ENCODE assay signal across 8 cellular contexts in genomic region chr2:240556553-240557100, GRCh38. TPM values are rescaled to one million over a fixed set of nuclear protein-coding genes. Genes with fewer than 3 reads are reported as not detected.
DNase-seq lines count a peak whose midpoint lies in the region; ATAC-seq and TF ChIP-seq lines count a peak whose summit lies in the region.

No MANE protein-coding gene starts in this region.

- no peaks in the 10 kb centered on the region for H3K36me3 ChIP-seq in smooth muscle cell (ENCODE audit: low read depth)

- H3K27ac ChIP-seq in smooth muscle cell (ENCODE audit: low read depth): no peak overlapping the region

- H3K4me1 ChIP-seq in smooth muscle cell (ENCODE audit: low read depth): peaks cover 9% of the 10 kb centered on the region

- 50% methylated on average over 9 of the region's 9 CpGs for WGBS in smooth muscle cell (ENCODE audit: low lambda C conversion rate)

- no peak for ATAC-seq in HG03442 (IDR thresholded peaks at IDR 0.05; ENCODE audit: unreplicated experiment)

- H3F3A ChIP-seq in smooth muscle cell (ENCODE audit: low read depth): peaks cover 3% of the 10 kb centered on the region

- H3K9ac ChIP-seq in smooth muscle cell (ENCODE audit: low read depth): no peak overlapping the region

- H3K4me2 ChIP-seq in smooth muscle cell: peak overlapping the region; percentile 96

- TF ChIP-seq CTCF in fibroblast of the aortic adventitia (IDR thresholded peaks at IDR 0.05; ENCODE audit: insufficient read depth, low read length) (peak; percentile 55), smooth muscle cell (IDR thresholded peaks at IDR 0.05; ENCODE audit: borderline replicate concordance, insufficient read depth, poor library complexity, severe bottlenecking) (peak; percentile 32)

- no peaks in the 10 kb centered on the region for H3K27me3 ChIP-seq in smooth muscle cell (ENCODE audit: low read depth)

- DNase-seq in DMS53 (lab: John Stamatoyannopoulos, UW): peak; percentile 48
- DNase-seq in DMS53 treated with DMSO at 0.1 percent for 48 hours (lab: John Stamatoyannopoulos, UW; ENCODE audit: unreplicated experiment): no peak
- peak; percentile 60 to 67 for DNase-seq in NCI-H1930 (lab: John Stamatoyannopoulos, UW)
- peak; percentile 60 for DNase-seq in activated T-cell treated with anti-CD3 and anti-CD28 coated beads for 4 hours
- DNase-seq in fibroblast of the aortic adventitia (ENCODE audit: low read depth): no peak
- no peak for DNase-seq in smooth muscle cell (lab: John Stamatoyannopoulos, UW; ENCODE audit: unreplicated experiment)
- no peak for DNase-seq in NCI-H345 treated with DMSO at 0.1 percent for 48 hours (lab: John Stamatoyannopoulos, UW; ENCODE audit: unreplicated experiment)

- no peak overlapping the region for H2AFZ ChIP-seq in smooth muscle cell (ENCODE audit: low read depth)

- peaks cover 17% of the 10 kb centered on the region for H3K79me2 ChIP-seq in smooth muscle cell (ENCODE audit: low read depth)

- H3K4me3 ChIP-seq in fibroblast of the aortic adventitia (ENCODE audit: low read depth, low read length) (no peak overlapping the region), smooth muscle cell (no peak overlapping the region)

- peaks cover 1% of the 10 kb centered on the region for H3K9me3 ChIP-seq in smooth muscle cell (replicated peaks; ENCODE audit: low read depth)

- H4K20me1 ChIP-seq in smooth muscle cell (ENCODE audit: low read depth): peaks cover 35% of the 10 kb centered on the region

RNA-seq across cellular contexts. Expression of gene ANKMY1, which starts 1.2 kb away (rescaled TPM):
- total RNA-seq in fibroblast of the aortic adventitia (ENCODE audit: low replicate concordance) (10.7 and 11.0 TPM in 2 replicates), smooth muscle cell (3.4 and 8.7 TPM in 2 replicates)
- 5.6 and 6.4 TPM in 2 replicates for polyA plus RNA-seq in smooth muscle cell

RNA-seq across cellular contexts. Expression of gene DUSP28, which starts 3.5 kb away (rescaled TPM):
- total RNA-seq in fibroblast of the aortic adventitia (ENCODE audit: low replicate concordance) (3.6 and 6.1 TPM in 2 replicates), smooth muscle cell (2.2 and 2.9 TPM in 2 replicates)
- polyA plus RNA-seq in smooth muscle cell: 6.4 and 6.5 TPM in 2 replicates

RNA-seq across cellular contexts. Expression of gene RNPEPL1, which starts 11.7 kb away (rescaled TPM):
- total RNA-seq in fibroblast of the aortic adventitia (ENCODE audit: low replicate concordance) (11.3 and 12.7 TPM in 2 replicates), smooth muscle cell (13.5 and 15.3 TPM in 2 replicates)
- polyA plus RNA-seq in smooth muscle cell: 40.9 and 48.3 TPM in 2 replicates

RNA-seq across cellular contexts. Expression of gene CAPN10, which starts 29.9 kb away (rescaled TPM):
- total RNA-seq in fibroblast of the aortic adventitia (ENCODE audit: low replicate concordance): 14.3 and 44.2 TPM in 2 replicates
- total RNA-seq in smooth muscle cell: 6.6 and 6.9 TPM in 2 replicates
- 17.0 and 23.6 TPM in 2 replicates for polyA plus RNA-seq in smooth muscle cell

Comparison
In these comparisons a context has a peak if more than half of its experiments do, and no peak if none do; other contexts are left out.
1. DNase-seq: peak in DMS53 (single experiment), NCI-H1930 (2 of 2) and activated T-cell treated with anti-CD3 and anti-CD28 coated beads for 4 hours (single experiment); none in DMS53 treated with DMSO at 0.1 percent for 48 hours (single experiment), fibroblast of the aortic adventitia (single experiment), smooth muscle cell (single experiment) and NCI-H345 treated with DMSO at 0.1 percent for 48 hours (single experiment).